18 cellular contexts compared by ENCODE assay signal in the genomic region with DNA sequence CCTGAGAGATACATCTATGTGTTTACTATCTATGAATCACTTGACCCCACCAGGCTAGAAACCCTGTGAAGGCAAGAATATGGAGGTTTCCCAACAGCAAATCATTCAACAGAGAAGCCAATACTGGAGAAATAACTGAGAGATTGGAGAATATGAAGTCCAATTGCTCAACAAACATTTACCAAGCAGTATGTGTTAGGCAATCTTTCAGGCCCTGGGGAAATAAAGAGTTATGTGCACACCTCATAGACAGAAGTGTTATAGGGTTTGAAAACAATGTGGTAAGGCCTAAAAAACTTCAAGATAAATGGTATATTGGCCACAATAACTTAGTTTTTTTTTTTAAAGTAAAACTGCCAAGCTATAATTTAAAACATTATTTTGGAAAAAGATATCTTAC.
A peak's percentile ranks its signal among the peaks of the same experiment; 100 is the strongest.
DNase-seq lines count a peak whose midpoint lies in the region; ATAC-seq, FAIRE-seq and TF ChIP-seq lines count a peak whose summit lies in the region.
"Had no signal": no experiment of that assay in that cellular context is flagged by ENCODE, and none has a peak within 500 bp of the region (broad histone marks: within the 10 kb centered on the region; RNA-seq: fewer than 3 reads in every experiment).

No MANE protein-coding gene starts in this region.

- H3K36me3 Mint-ChIP-seq in neural progenitor cell, result no peaks in the 10 kb centered on the region

- no peaks in the 10 kb centered on the region for H3K4me1 Mint-ChIP-seq in neural progenitor cell
- H3K4me1 Mint-ChIP-seq: B cell, GM23338 had no signal

- POLR2A ChIA-PET in HepG2 (lab: Yijun Ruan, JAX), result no interaction called here

- H3F3A ChIP-seq in neural progenitor cell (ENCODE audit: low read depth), result no peaks in the 10 kb centered on the region

- H4K20me1 ChIP-seq in HepG2 (ENCODE audit: insufficient read depth, low read length) (no peaks in the 10 kb centered on the region), neural progenitor cell (ENCODE audit: low read depth) (no peaks in the 10 kb centered on the region)

- no peak overlapping the region for H2AFZ ChIP-seq in HepG2 (ENCODE audit: low read length)
- H2AFZ ChIP-seq in neural progenitor cell (replicated peaks), result peak overlapping the region; percentile 39
- H2AFZ ChIP-seq: GM23338 had no signal

- H3K9me3 Mint-ChIP-seq in neural progenitor cell, result peaks cover 4% of the 10 kb centered on the region
- H3K9me3 Mint-ChIP-seq: GM23338 had no signal

- no peak overlapping the region for H3K27ac Mint-ChIP-seq in neural progenitor cell
- H3K27ac Mint-ChIP-seq: B cell; CD4-positive, alpha-beta T cell; GM23338 had no signal

- no peak for ATAC-seq in HepG2
- no peak for ATAC-seq in right lobe of liver
- no peak for ATAC-seq in HG03025 (IDR thresholded peaks at IDR 0.05; ENCODE audit: low FRiP score, unreplicated experiment)
- ATAC-seq: GM23338, K562 had no signal

- no peak overlapping the region for H3K4me3 Mint-ChIP-seq in neural progenitor cell
- H3K4me3 Mint-ChIP-seq: B cell; CD4-positive, alpha-beta T cell; GM23338 had no signal

- TF ChIP-seq EP300 in HepG2 (IDR thresholded peaks at IDR 0.05; ENCODE audit: low read depth in 2 of 2, low read length in 2 of 2) (no peak), HepG2 (CRISPR knock-in tag; IDR thresholded peaks at IDR 0.05; ENCODE audit: borderline replicate concordance) (no peak)

- TF ChIP-seq POLR2A in HepG2 (IDR thresholded peaks at IDR 0.05; ENCODE audit: insufficient read depth in 1 of 2, low read depth in 2 of 2, low read length in 2 of 2) (no peak), right lobe of liver (IDR thresholded peaks at IDR 0.05) (no peak)

- H3K4me1 ChIP-seq in HepG2 (ENCODE audit: insufficient read depth, low read length), result no peaks in the 10 kb centered on the region
- no peaks in the 10 kb centered on the region for H3K4me1 ChIP-seq in right lobe of liver
- peaks cover 7% of the 10 kb centered on the region for H3K4me1 ChIP-seq in neural progenitor cell

- intact Hi-C loops in HepG2 (cut with micrococcal nuclease; ENCODE audit: unreplicated experiment) (no loop called here), right lobe of liver (cut with DNase I) (no loop called here)

- H3K4me2 ChIP-seq in HepG2 (ENCODE audit: low read depth, low read length) (no peak overlapping the region), neural progenitor cell (no peak overlapping the region)
- H3K4me2 ChIP-seq: GM23338 had no signal

- no peak overlapping the region for H3K4me3 ChIP-seq in HepG2 (replicated peaks in 1 of 3; ENCODE audit: insufficient read depth in 1 of 3, low read depth in 2 of 3, low read length in 3 of 3)
- H3K4me3 ChIP-seq in right lobe of liver, result no peak overlapping the region
- H3K4me3 ChIP-seq in choroid plexus epithelial cell (ENCODE audit: low read depth, low read length), result no peak overlapping the region
- no peak overlapping the region for H3K4me3 ChIP-seq in neural progenitor cell
- H3K4me3 ChIP-seq: GM23338, K562 had no signal

- no peaks in the 10 kb centered on the region for H3K27me3 ChIP-seq in HepG2 (ENCODE audit: control insufficient read depth in 1 of 2, insufficient read depth in 2 of 2, low read length in 2 of 2)
- H3K27me3 ChIP-seq in right lobe of liver, result no peaks in the 10 kb centered on the region
- H3K27me3 ChIP-seq in neural progenitor cell, result no peaks in the 10 kb centered on the region

- TF ChIP-seq CTCF in HepG2 (CRISPR knock-in tag; IDR thresholded peaks at IDR 0.05) (no peak), right lobe of liver (IDR thresholded peaks at IDR 0.05) (no peak), choroid plexus epithelial cell (conservative IDR thresholded peaks at IDR 0.05; ENCODE audit: low read depth, low read length) (no peak), neural progenitor cell (IDR thresholded peaks at IDR 0.05) (no peak)

- CTCF ChIA-PET in HepG2 (lab: Yijun Ruan, JAX; ENCODE audit: low intra/inter-chr PET ratio, low total read pairs), result no interaction called here

- H3K9ac ChIP-seq in HepG2 (ENCODE audit: insufficient read depth, low read depth, low read length) (no peak overlapping the region), neural progenitor cell (no peak overlapping the region)

- H3K79me2 ChIP-seq in HepG2 (ENCODE audit: insufficient read depth, low read length) (no peaks in the 10 kb centered on the region), neural progenitor cell (ENCODE audit: low read depth) (no peaks in the 10 kb centered on the region)

- no peak for FAIRE-seq in HepG2 (lab: Jason Lieb, UNC)
- FAIRE-seq: D721Med, G401.6, K562 had no signal

- BruUV-seq in HepG2 (replicated peaks; lab: Mats Ljungman, UMichigan), result no TSS peak

- H3K27ac ChIP-seq in HepG2 (ENCODE audit: extremely low read length, insufficient read depth, low read length) (no peak overlapping the region), right lobe of liver (no peak overlapping the region), neural progenitor cell (no peak overlapping the region)

- H3K9me3 ChIP-seq in HepG2 (ENCODE audit: low read length), result peaks cover 67% of the 10 kb centered on the region
- H3K9me3 ChIP-seq in right lobe of liver, result no peaks in the 10 kb centered on the region
- no peaks in the 10 kb centered on the region for H3K9me3 ChIP-seq in neural progenitor cell (ENCODE audit: low read depth)

- in situ Hi-C loops in HepG2 (cut with HindIII; ENCODE audit: extremely low pct_ligation_motif_present, low pct_unique_long_range_greater_than_20kb), result no loop called here

- no peaks in the 10 kb centered on the region for H3K27me3 Mint-ChIP-seq in neural progenitor cell (ENCODE audit: insufficient read depth, low read depth)
- H3K27me3 Mint-ChIP-seq: B cell; CD4-positive, alpha-beta T cell had no signal

- no peak for TF ChIP-seq RAD21 in HepG2 (CRISPR knock-in tag; IDR thresholded peaks at IDR 0.05)

- H3K36me3 ChIP-seq in HepG2 (replicated peaks in 1 of 2; ENCODE audit: control insufficient read depth in 1 of 2, insufficient read depth in 2 of 2, low read length in 2 of 2), result no peaks in the 10 kb centered on the region
- no peaks in the 10 kb centered on the region for H3K36me3 ChIP-seq in right lobe of liver
- H3K36me3 ChIP-seq in neural progenitor cell, result no peaks in the 10 kb centered on the region

- DNase-seq in HepG2 (ENCODE audit: low spot score) (no peak), right lobe of liver (no peak), choroid plexus epithelial cell (ENCODE audit: low read depth) (peak; percentile 6), neural progenitor cell (ENCODE audit: low spot score) (no peak), NCI-H82 (lab: John Stamatoyannopoulos, UW) (no peak), NCI-H2196 treated with DMSO at 0.1 percent for 48 hours (lab: John Stamatoyannopoulos, UW; ENCODE audit: unreplicated experiment) (no peak)
- DNase-seq: CD4-positive, alpha-beta T cell; DMS79 treated with DMSO at 0.1 percent for 48 hours; NCI-H1105; NCI-H1694 treated with DMSO at 0.1 percent for 48 hours; NCI-H446; SHP77 had no signal

TF ChIP-seq in HepG2, 621 proteins besides CTCF, POLR2A, EP300 and RAD21:
- no peak for TF ChIP-seq THAP11 (CRISPR knock-in tag; IDR thresholded peaks at IDR 0.05)
- TF ChIP-seq CEBPB (IDR thresholded peaks at IDR 0.05; ENCODE audit: borderline replicate concordance, low read depth, low read length), result 0 out of 2 replicates have a peak, but pooled peaks have one; percentile 12
